8 cellular contexts compared by ENCODE assay signal in the genomic region with DNA sequence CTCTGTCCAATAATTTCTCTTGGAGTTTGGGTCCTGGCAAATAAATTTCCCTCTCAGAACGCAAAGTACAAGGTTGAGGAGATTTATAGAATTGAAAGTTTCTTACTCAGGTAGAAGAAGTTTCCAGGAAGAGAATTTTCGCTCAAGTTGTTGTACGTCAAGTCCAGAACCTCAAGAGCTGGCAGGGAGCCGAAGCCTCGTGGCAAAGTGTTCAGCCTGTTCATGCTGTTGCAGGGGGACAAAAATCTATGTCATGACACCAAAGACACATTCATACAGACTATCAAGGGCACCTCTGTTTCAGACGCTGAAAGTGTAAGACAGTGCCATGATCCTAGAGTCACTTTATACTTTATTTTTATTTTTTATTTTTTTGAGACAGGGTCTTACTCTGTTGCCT.
"Had no signal": no experiment of that assay in that cellular context is flagged by ENCODE, and none has a peak within 500 bp of the region (broad histone marks: within the 10 kb centered on the region; RNA-seq: fewer than 3 reads in every experiment).

No MANE protein-coding gene starts in this region.

- H3K9me3 ChIP-seq: HAP-1 had no signal

- H3K27ac ChIP-seq: GM23248 had no signal

- H3K4me1 ChIP-seq: HAP-1 had no signal

- H3K36me3 ChIP-seq: HAP-1 had no signal

- DNase-seq: GM23248, GOT3, H7, HFFc6, IMR-90 had no signal

- ATAC-seq: HCT116, K562 had no signal

- H3K4me3 ChIP-seq: GM23248, HAP-1, K562 had no signal
